8 cellular contexts compared by ENCODE assay signal in genomic region chr10:89251417-89252224, GRCh38. TPM values are rescaled to one million over a fixed set of nuclear protein-coding genes. Genes with fewer than 3 reads are reported as not detected.
A peak's percentile ranks its signal among the peaks of the same experiment; 100 is the strongest.
DNase-seq lines count a peak whose midpoint lies in the region; ATAC-seq and TF ChIP-seq lines count a peak whose summit lies in the region.

TSS of gene LIPA (minus strand) at chr10:89251775. CDS start at chr10:89247648, 4,127 bp downstream.

- H3K9me3 ChIP-seq in mucosa of stomach (ENCODE audit: control insufficient read depth, low read length), result no peaks in the 10 kb centered on the region

- no peaks in the 10 kb centered on the region for H3K27me3 ChIP-seq in mucosa of stomach (ENCODE audit: control insufficient read depth, insufficient read depth, low read length)

- H3K4me1 Mint-ChIP-seq in activated T-cell treated with anti-CD3 and anti-CD28 coated beads, Interleukin-2, amount 50 U/mL, for 24 hours (ENCODE audit: low read depth), result peaks cover 43% of the 10 kb centered on the region

- peak; percentile 18 for TF ChIP-seq POLR2A in erythroblast (IDR thresholded peaks at IDR 0.05; ENCODE audit: low read length)

- H3K4me3 ChIP-seq in mucosa of stomach (ENCODE audit: low read length), result peak within 1 kb of the TSS; percentile 84

- peaks cover 15% of the 10 kb centered on the region for H3K9me3 Mint-ChIP-seq in activated T-cell treated with anti-CD3 and anti-CD28 coated beads, Interleukin-2, amount 50 U/mL, for 24 hours

- no peaks in the 10 kb centered on the region for H3K36me3 ChIP-seq in mucosa of stomach (ENCODE audit: control insufficient read depth, insufficient read depth, low read length)

- in situ Hi-C loops in KBM-7 (cut with MboI; ENCODE audit: low pct_unique_long_range_greater_than_20kb, low sequenced_read_pairs), result no loop called here

- H3K36me3 Mint-ChIP-seq in activated T-cell treated with anti-CD3 and anti-CD28 coated beads, Interleukin-2, amount 50 U/mL, for 24 hours (ENCODE audit: low read depth), result peaks cover 9% of the 10 kb centered on the region

- ATAC-seq in GM21717 (IDR thresholded peaks at IDR 0.05; ENCODE audit: unreplicated experiment), result peak; percentile 92

- peak within 1 kb of the TSS; percentile 77 for H3K9ac ChIP-seq in mucosa of stomach (ENCODE audit: low read length)

- peak within 1 kb of the TSS; percentile 88 for H3K4me3 Mint-ChIP-seq in activated T-cell treated with anti-CD3 and anti-CD28 coated beads, Interleukin-2, amount 50 U/mL, for 24 hours

- DNase-seq in DMS153 treated with DMSO at 0.1 percent for 48 hours (lab: John Stamatoyannopoulos, UW; ENCODE audit: unreplicated experiment) (peak; percentile 92), KBM-7 (peak; percentile 98), erythroblast (lab: John Stamatoyannopoulos, UW) (peak; percentile 88 to 95)
- DNase-seq in activated T-cell treated with anti-CD3 and anti-CD28 coated beads, Interleukin-2, amount 50 U/mL, for 24 hours, result peak; percentile 93
- peak; percentile 87 to 90 for DNase-seq in stimulated activated CD8-positive, alpha-beta memory T cell treated with anti-CD3 and anti-CD28 coated beads, Interleukin-7, amount 100 ng/mL, for 1 hour (ENCODE audit: low read depth in 2 of 2)

- peaks cover 9% of the 10 kb centered on the region for H3K4me1 ChIP-seq in mucosa of stomach (ENCODE audit: control insufficient read depth, insufficient read depth, low read length)

- H3K27me3 Mint-ChIP-seq in activated T-cell treated with anti-CD3 and anti-CD28 coated beads, Interleukin-2, amount 50 U/mL, for 24 hours, result peaks cover 3% of the 10 kb centered on the region

- H3K27ac Mint-ChIP-seq in activated T-cell treated with anti-CD3 and anti-CD28 coated beads, Interleukin-2, amount 50 U/mL, for 24 hours, result peak within 1 kb of the TSS; percentile 73

TF ChIP-seq in PFSK-1, 5 proteins besides CTCF, POLR2A, EP300 and RAD21:
- peak; percentile 17 for TF ChIP-seq FOXP2 (optimal IDR thresholded peaks at IDR 0.05; ENCODE audit: borderline replicate concordance, extremely low read depth, extremely low read length, insufficient read depth)
- no peak for TF ChIP-seq TAF1 (IDR thresholded peaks at IDR 0.05; ENCODE audit: borderline replicate concordance, insufficient read depth, low read length)
- peak; percentile 75 to 84 for TF ChIP-seq REST (IDR thresholded peaks at IDR 0.05; ENCODE audit: insufficient read depth in 1 of 2, low read depth in 2 of 2, low read length in 2 of 2)
- no peak for TF ChIP-seq POLR2AphosphoS5 (IDR thresholded peaks at IDR 0.05; ENCODE audit: low read depth, low read length)

RNA-seq across cellular contexts. Expression of gene LIPA, which starts in this region (rescaled TPM):
- 4.6 TPM for polyA plus RNA-seq in PFSK-1 (2012; ENCODE audit: insufficient read length, low read depth)

Comparison
In these comparisons a context has a peak if more than half of its experiments do, and no peak if none do; other contexts are left out.
1. Peak in every context shown above with its lines: DNase-seq, ATAC-seq and H3K4me3 ChIP-seq.